8 cellular contexts compared by ENCODE assay signal in genomic region chrX:39730671-39731389, GRCh38.
DNase-seq lines count a peak whose midpoint lies in the region; ATAC-seq, FAIRE-seq and TF ChIP-seq lines count a peak whose summit lies in the region.

No MANE protein-coding gene starts in this region.

- BruUV-seq in endothelial cell of umbilical vein (replicated peaks; lab: Mats Ljungman, UMichigan) = no TSS peak

- TF ChIP-seq CTCF in 22Rv1 (IDR thresholded peaks at IDR 0.05) (peak; percentile 57), endothelial cell of umbilical vein (IDR thresholded peaks at IDR 0.05; ENCODE audit: extremely low read depth in 1 of 2, insufficient read depth in 1 of 2, low read depth in 1 of 2, low read length in 2 of 2) (peak; percentile 47 to 60)

- CTCF ChIA-PET in endothelial cell of umbilical vein (lab: Charles Lee) = interaction anchor here (0.6 to 3.0 kb wide), 42 partner anchors 9 to 813 kb away, joined by 3 to 21 read pairs (median 4); no protein-coding TSS in a partner anchor

- H3K36me3 ChIP-seq in endothelial cell of umbilical vein (ENCODE audit: control insufficient read depth in 2 of 2, extremely low read depth in 1 of 2, insufficient read depth in 2 of 2, low read length in 2 of 2) = no peaks in the 10 kb centered on the region

- no peak overlapping the region for H3K27ac ChIP-seq in 22Rv1
- peak overlapping the region; percentile 2 for H3K27ac ChIP-seq in endothelial cell of umbilical vein (ENCODE audit: insufficient read depth, low read depth, low read length)

- no peaks in the 10 kb centered on the region for H4K20me1 ChIP-seq in endothelial cell of umbilical vein (replicated peaks; ENCODE audit: control insufficient read depth, extremely low read depth, insufficient read depth, low read length)

- H3K4me2 ChIP-seq in endothelial cell of umbilical vein (ENCODE audit: insufficient read depth, low read length) = no peak overlapping the region

- POLR2A ChIA-PET in endothelial cell of umbilical vein (lab: Charles Lee) = no interaction called here

- ATAC-seq in HG02973 (IDR thresholded peaks at IDR 0.05; ENCODE audit: unreplicated experiment) = no peak

- H3K4me3 ChIP-seq in endothelial cell of umbilical vein (replicated peaks in 1 of 3; ENCODE audit: insufficient read depth in 1 of 3, low read depth in 1 of 3, low read length in 3 of 3) = no peak overlapping the region

- no peak overlapping the region for H3K9ac ChIP-seq in endothelial cell of umbilical vein (replicated peaks; ENCODE audit: extremely low read depth, insufficient read depth, low read length)

- intact Hi-C loops in endothelial cell of umbilical vein (cut with micrococcal nuclease) = loop anchor here (1.0 to 5.0 kb wide), 4 partner anchors 366 to 536 kb away; partner anchors contain the start of gene BCOR

- H3K4me1 ChIP-seq in endothelial cell of umbilical vein (ENCODE audit: control insufficient read depth, extremely low read depth, insufficient read depth, low read length) = peaks cover 29% of the 10 kb centered on the region

- H3K27me3 ChIP-seq in endothelial cell of umbilical vein (ENCODE audit: control insufficient read depth in 2 of 2, insufficient read depth in 2 of 2, low read length in 2 of 2) = no peaks in the 10 kb centered on the region

- H3K79me2 ChIP-seq in endothelial cell of umbilical vein (ENCODE audit: control insufficient read depth, insufficient read depth, low read length) = no peaks in the 10 kb centered on the region

- no peaks in the 10 kb centered on the region for H3K9me3 ChIP-seq in endothelial cell of umbilical vein (replicated peaks; ENCODE audit: control insufficient read depth, insufficient read depth, low read length)

- dilution Hi-C loops in endothelial cell of umbilical vein (cut with MboI; ENCODE audit: extremely low pct_ligation_motif_present, low sequenced_read_pairs) = no loop called here

- TF ChIP-seq POLR2A in GM12891 (IDR thresholded peaks at IDR 0.05; ENCODE audit: low read depth, low read length) (no peak), endothelial cell of umbilical vein (IDR thresholded peaks at IDR 0.05; ENCODE audit: low read depth, low read length) (no peak)

- no peaks in the 10 kb centered on the region for H3K9me1 ChIP-seq in endothelial cell of umbilical vein (replicated peaks; ENCODE audit: control insufficient read depth, extremely low read depth, insufficient read depth, low read length)

- H2AFZ ChIP-seq in endothelial cell of umbilical vein (ENCODE audit: low read depth, low read length) = peak overlapping the region; percentile 61

- peak; percentile 52 for DNase-seq in GM12891 (ENCODE audit: insufficient read length, low spot score)
- DNase-seq in NCI-H524 treated with DMSO at 0.1 percent for 48 hours (lab: John Stamatoyannopoulos, UW) = peak; percentile 34
- DNase-seq in activated CD8-positive, alpha-beta memory T cell treated with anti-CD3 and anti-CD28 coated beads for 24 hours = peak; percentile 77
- peak; percentile 71 for DNase-seq in endothelial cell of umbilical vein (ENCODE audit: low read depth, low spot score)
- peak; percentile 89 for DNase-seq in mesenteric fat pad (ENCODE audit: low spot score)
- DNase-seq in stimulated activated CD8-positive, alpha-beta memory T cell treated with anti-CD3 and anti-CD28 coated beads, Interleukin-4, amount 100 ng/mL, for 1 hour (ENCODE audit: low read depth in 2 of 2, low spot score in 1 of 2) = peak; percentile 5 to 8

- FAIRE-seq in GM12891 (lab: Jason Lieb, UNC) (peak; percentile 69), endothelial cell of umbilical vein (lab: Jason Lieb, UNC) (peak; percentile 85)

TF ChIP-seq in GM12891, 5 proteins besides CTCF, POLR2A, EP300 and RAD21:
- TF ChIP-seq PAX5 (IDR thresholded peaks at IDR 0.05; ENCODE audit: insufficient read depth, low read length, severe bottlenecking) (no peak), SPI1 (IDR thresholded peaks at IDR 0.05; ENCODE audit: low read depth, low read length) (no peak), POU2F2 (IDR thresholded peaks at IDR 0.05; ENCODE audit: low read depth, low read length) (no peak), POLR2AphosphoS5 (IDR thresholded peaks at IDR 0.05; ENCODE audit: low read depth, low read length) (no peak), TAF1 (IDR thresholded peaks at IDR 0.05; ENCODE audit: low read depth, low read length) (no peak)

TF ChIP-seq in endothelial cell of umbilical vein, 7 proteins besides CTCF, POLR2A, EP300 and RAD21:
- TF ChIP-seq JUN (IDR thresholded peaks at IDR 0.05; ENCODE audit: borderline replicate concordance, insufficient read depth, insufficient read length, low read depth) (no peak), POLR2AphosphoS5 (IDR thresholded peaks at IDR 0.05; ENCODE audit: insufficient read depth, low read depth, low read length) (no peak), MAX (IDR thresholded peaks at IDR 0.05; ENCODE audit: insufficient read depth, insufficient read length) (no peak), GATA2 (IDR thresholded peaks at IDR 0.05; ENCODE audit: insufficient read depth, insufficient read length, low read depth, low read length) (no peak), FOS (IDR thresholded peaks at IDR 0.05; ENCODE audit: borderline replicate concordance, insufficient read depth, low read length) (no peak)

Comparison
In these comparisons a context has a peak if more than half of its experiments do, and no peak if none do; other contexts are left out.
1. DNase-seq: peak in every context shown above with its lines; median percentile 89 in mesenteric fat pad; 77 in activated CD8-positive, alpha-beta memory T cell treated with anti-CD3 and anti-CD28 coated beads for 24 hours; 71 in endothelial cell of umbilical vein; 52 in GM12891; 34 in NCI-H524 treated with DMSO at 0.1 percent for 48 hours; 6 in stimulated activated CD8-positive, alpha-beta memory T cell treated with anti-CD3 and anti-CD28 coated beads, Interleukin-4, amount 100 ng/mL, for 1 hour.